ENCODE assay signal across 3 cellular contexts in the genomic region with DNA sequence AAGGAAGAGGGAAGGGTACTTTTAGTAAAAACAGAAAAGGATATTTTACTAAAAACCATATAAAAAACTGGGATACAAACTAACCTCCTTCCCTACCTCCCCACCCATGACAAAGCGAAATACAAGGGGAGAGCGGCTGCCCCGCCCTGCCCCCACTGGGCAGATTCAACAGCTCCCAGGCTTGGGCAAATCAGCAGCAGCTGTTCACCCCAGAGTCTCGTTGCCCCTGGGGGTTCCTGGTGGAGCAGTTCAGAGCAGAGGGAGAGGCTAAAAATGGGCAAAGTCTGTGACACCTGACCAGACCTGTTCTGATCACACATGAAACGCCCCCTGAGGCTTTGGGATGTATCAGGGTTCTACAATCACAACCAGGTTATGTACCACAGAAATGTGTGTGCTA.
TF ChIP-seq lines count a peak whose summit lies in the region.

No MANE protein-coding gene starts in this region.

TF ChIP-seq in A549, 52 proteins besides CTCF, POLR2A, EP300 and RAD21:
- TF ChIP-seq ZSCAN20 (CRISPR knock-in tag; IDR thresholded peaks at IDR 0.05) (no peak), ZNF302 (CRISPR knock-in tag; IDR thresholded peaks at IDR 0.05) (no peak), MAFK (IDR thresholded peaks at IDR 0.05; ENCODE audit: partially characterized antibody) (peak; percentile 49), RARB (CRISPR knock-in tag; IDR thresholded peaks at IDR 0.05) (no peak)
- TF ChIP-seq, protein P1, sequence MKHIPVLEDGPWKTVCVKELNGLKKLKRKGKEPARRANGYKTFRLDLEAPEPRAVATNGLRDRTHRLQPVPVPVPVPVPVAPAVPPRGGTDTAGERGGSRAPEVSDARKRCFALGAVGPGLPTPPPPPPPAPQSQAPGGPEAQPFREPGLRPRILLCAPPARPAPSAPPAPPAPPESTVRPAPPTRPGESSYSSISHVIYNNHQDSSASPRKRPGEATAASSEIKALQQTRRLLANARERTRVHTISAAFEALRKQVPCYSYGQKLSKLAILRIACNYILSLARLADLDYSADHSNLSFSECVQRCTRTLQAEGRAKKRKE (CRISPR knock-in tag; IDR thresholded peaks at IDR 0.05; ENCODE audit: low read depth): peak; percentile 77; the same call in 1 of the 2 replicates
- TF ChIP-seq, protein P2, sequence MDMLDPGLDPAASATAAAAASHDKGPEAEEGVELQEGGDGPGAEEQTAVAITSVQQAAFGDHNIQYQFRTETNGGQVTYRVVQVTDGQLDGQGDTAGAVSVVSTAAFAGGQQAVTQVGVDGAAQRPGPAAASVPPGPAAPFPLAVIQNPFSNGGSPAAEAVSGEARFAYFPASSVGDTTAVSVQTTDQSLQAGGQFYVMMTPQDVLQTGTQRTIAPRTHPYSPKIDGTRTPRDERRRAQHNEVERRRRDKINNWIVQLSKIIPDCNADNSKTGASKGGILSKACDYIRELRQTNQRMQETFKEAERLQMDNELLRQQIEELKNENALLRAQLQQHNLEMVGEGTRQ (IDR thresholded peaks at IDR 0.05): no peak
TF ChIP-seq in A549: peak in this region for 2.

TF ChIP-seq in HEK293, 187 proteins besides CTCF, POLR2A, EP300 and RAD21:
- peak; percentile 64 for TF ChIP-seq ZNF341 (tag by site-specific recombination; IDR thresholded peaks at IDR 0.05; ENCODE audit: low read depth)
- TF ChIP-seq, protein P3, sequence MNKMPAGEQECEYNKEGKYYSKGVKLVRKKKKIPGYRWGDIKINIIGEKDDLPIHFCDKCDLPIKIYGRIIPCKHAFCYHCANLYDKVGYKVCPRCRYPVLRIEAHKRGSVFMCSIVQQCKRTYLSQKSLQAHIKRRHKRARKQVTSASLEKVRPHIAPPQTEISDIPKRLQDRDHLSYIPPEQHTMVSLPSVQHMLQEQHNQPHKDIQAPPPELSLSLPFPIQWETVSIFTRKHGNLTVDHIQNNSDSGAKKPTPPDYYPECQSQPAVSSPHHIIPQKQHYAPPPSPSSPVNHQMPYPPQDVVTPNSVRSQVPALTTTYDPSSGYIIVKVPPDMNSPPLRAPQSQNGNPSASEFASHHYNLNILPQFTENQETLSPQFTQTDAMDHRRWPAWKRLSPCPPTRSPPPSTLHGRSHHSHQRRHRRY (tag by site-specific recombination; IDR thresholded peaks at IDR 0.05): no peak
TF ChIP-seq in HEK293: peak in this region for 1.

TF ChIP-seq in HepG2, 621 proteins besides CTCF, POLR2A, EP300 and RAD21:
- TF ChIP-seq, protein P4, sequence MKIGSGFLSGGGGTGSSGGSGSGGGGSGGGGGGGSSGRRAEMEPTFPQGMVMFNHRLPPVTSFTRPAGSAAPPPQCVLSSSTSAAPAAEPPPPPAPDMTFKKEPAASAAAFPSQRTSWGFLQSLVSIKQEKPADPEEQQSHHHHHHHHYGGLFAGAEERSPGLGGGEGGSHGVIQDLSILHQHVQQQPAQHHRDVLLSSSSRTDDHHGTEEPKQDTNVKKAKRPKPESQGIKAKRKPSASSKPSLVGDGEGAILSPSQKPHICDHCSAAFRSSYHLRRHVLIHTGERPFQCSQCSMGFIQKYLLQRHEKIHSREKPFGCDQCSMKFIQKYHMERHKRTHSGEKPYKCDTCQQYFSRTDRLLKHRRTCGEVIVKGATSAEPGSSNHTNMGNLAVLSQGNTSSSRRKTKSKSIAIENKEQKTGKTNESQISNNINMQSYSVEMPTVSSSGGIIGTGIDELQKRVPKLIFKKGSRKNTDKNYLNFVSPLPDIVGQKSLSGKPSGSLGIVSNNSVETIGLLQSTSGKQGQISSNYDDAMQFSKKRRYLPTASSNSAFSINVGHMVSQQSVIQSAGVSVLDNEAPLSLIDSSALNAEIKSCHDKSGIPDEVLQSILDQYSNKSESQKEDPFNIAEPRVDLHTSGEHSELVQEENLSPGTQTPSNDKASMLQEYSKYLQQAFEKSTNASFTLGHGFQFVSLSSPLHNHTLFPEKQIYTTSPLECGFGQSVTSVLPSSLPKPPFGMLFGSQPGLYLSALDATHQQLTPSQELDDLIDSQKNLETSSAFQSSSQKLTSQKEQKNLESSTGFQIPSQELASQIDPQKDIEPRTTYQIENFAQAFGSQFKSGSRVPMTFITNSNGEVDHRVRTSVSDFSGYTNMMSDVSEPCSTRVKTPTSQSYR (CRISPR knock-in tag; IDR thresholded peaks at IDR 0.05; ENCODE audit: borderline replicate concordance): 0 out of 2 replicates have a peak, but pooled peaks have one; percentile 27
- TF ChIP-seq, protein P5, sequence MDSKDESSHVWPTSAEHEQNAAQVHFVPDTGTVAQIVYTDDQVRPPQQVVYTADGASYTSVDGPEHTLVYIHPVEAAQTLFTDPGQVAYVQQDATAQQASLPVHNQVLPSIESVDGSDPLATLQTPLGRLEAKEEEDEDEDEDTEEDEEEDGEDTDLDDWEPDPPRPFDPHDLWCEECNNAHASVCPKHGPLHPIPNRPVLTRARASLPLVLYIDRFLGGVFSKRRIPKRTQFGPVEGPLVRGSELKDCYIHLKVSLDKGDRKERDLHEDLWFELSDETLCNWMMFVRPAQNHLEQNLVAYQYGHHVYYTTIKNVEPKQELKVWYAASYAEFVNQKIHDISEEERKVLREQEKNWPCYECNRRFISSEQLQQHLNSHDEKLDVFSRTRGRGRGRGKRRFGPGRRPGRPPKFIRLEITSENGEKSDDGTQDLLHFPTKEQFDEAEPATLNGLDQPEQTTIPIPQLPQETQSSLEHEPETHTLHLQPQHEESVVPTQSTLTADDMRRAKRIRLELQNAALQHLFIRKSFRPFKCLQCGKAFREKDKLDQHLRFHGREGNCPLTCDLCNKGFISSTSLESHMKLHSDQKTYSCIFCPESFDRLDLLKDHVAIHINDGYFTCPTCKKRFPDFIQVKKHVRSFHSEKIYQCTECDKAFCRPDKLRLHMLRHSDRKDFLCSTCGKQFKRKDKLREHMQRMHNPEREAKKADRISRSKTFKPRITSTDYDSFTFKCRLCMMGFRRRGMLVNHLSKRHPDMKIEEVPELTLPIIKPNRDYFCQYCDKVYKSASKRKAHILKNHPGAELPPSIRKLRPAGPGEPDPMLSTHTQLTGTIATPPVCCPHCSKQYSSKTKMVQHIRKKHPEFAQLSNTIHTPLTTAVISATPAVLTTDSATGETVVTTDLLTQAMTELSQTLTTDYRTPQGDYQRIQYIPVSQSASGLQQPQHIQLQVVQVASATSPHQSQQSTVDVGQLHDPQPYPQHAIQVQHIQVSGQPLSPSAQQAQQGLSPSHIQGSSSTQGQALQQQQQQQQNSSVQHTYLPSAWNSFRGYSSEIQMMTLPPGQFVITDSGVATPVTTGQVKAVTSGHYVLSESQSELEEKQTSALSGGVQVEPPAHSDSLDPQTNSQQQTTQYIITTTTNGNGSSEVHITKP (CRISPR knock-in tag; IDR thresholded peaks at IDR 0.05; ENCODE audit: low read depth): no peak
